Comparison of ENCODE assay signal across 17 cellular contexts in genomic region chr9:128435611-128436010, GRCh38.
"Had no signal": no experiment of that assay in that cellular context is flagged by ENCODE, and none has a peak within 500 bp of the region (broad histone marks: within the 10 kb centered on the region; RNA-seq: fewer than 3 reads in every experiment).

No MANE protein-coding gene starts in this region.

- H2AFZ ChIP-seq: hepatocyte had no signal

- DNase-seq: dermis blood vessel endothelial cell; dorsolateral prefrontal cortex; effector CD4-positive, alpha-beta T cell; effector memory CD4-positive, alpha-beta T cell; foreskin keratinocyte; heart left ventricle; hypothalamus; left cardiac atrium; left ventricle myocardium superior; lower lobe of right lung; mesenchymal stem cell; mucosa of descending colon had no signal

- H3K4me2 ChIP-seq: hepatocyte had no signal

- ATAC-seq: foreskin keratinocyte, gastroesophageal sphincter, heart left ventricle, left cardiac atrium, left lung, left ventricle myocardium superior, lower lobe of right lung, mucosa of descending colon had no signal

- H3K4me3 ChIP-seq: coronary artery, dorsolateral prefrontal cortex, esophagus muscularis mucosa, gastroesophageal sphincter, heart left ventricle, hepatocyte, left lung, lower lobe of right lung, mucosa of descending colon had no signal

- H3K27ac ChIP-seq: coronary artery, esophagus muscularis mucosa, foreskin keratinocyte, gastroesophageal sphincter, heart left ventricle, hepatocyte, left lung, lower lobe of right lung had no signal

- H3K36me3 ChIP-seq: left lung had no signal

- H3K27me3 ChIP-seq: dorsolateral prefrontal cortex, esophagus muscularis mucosa, foreskin keratinocyte, gastroesophageal sphincter, heart left ventricle, hepatocyte, left lung had no signal

- H3K4me1 ChIP-seq: foreskin keratinocyte had no signal

- H3K9me3 ChIP-seq: esophagus muscularis mucosa, gastroesophageal sphincter, heart left ventricle, left lung, lower lobe of right lung, mucosa of descending colon had no signal
